Comparison of ENCODE assay signal across 1 cellular context in genomic region chr9:137611623-137612609, GRCh38.
A peak's percentile ranks its signal among the peaks of the same experiment; 100 is the strongest.
TF ChIP-seq lines count a peak whose summit lies in the region.

No MANE protein-coding gene starts in this region.

TF ChIP-seq in HCT116, 20 proteins besides CTCF, POLR2A, EP300 and RAD21 (continued from another document):
- TF ChIP-seq ELF1 (IDR thresholded peaks at IDR 0.05; ENCODE audit: borderline replicate concordance, low read depth), result no peak
- peak; percentile 48; the same call in 1 of the 2 replicates for TF ChIP-seq ZFX (IDR thresholded peaks at IDR 0.05)
- no peak for TF ChIP-seq JUND (IDR thresholded peaks at IDR 0.05)
- peak; percentile 61 for TF ChIP-seq POLR2AphosphoS5 (IDR thresholded peaks at IDR 0.05; ENCODE audit: low read depth, low read length)
- no peak for TF ChIP-seq FOSL1 (IDR thresholded peaks at IDR 0.05; ENCODE audit: low read depth)
- TF ChIP-seq ZBTB33 (IDR thresholded peaks at IDR 0.05; ENCODE audit: extremely low read depth, insufficient replicate concordance, low read length), result peak; percentile 75
